19 cellular contexts compared by ENCODE assay signal in the genomic region with DNA sequence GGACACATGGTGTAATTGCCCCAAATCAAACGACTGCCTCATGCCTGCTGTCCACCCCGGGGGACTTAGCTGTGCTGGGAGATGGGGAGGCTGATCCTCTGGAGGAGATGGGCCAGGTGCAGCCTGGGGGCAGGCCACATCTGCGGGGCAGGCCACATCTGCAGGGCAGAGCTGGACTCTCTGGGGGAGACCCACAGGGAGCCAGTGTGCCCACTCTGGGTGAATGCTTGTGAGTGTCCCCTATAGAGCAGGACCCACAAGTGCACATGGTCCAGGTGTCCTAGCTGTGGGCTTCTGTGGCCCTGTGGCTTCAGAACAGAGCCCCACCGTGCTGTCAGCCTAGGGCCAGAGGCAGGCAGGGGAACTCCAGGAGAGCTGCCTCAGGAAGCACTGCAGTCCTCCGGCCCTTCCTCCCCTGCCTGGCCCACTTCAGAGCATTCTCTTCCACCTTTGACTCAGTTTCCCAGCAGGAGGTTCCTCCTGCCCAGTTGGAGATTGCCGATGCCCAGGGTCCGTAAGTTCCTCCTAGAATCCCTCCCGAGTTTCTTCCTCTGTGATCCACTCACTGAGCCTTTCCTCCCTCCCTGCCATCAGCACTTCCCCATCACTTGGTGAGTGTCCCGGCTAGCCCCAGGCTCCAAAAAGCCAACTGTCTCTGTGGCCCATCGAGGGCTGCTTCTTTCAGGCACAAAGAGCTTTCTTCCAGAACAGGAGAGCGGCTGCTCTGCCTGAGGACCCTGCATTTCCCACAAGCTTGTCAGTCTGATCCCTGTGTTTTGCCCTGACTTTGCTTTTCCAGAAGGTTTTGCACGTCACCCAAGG. TPM values are rescaled to one million over a fixed set of nuclear protein-coding genes. Genes with fewer than 3 reads are reported as not detected.
"Had no signal": no experiment of that assay in that cellular context is flagged by ENCODE, and none has a peak within 500 bp of the region (broad histone marks: within the 10 kb centered on the region; RNA-seq: fewer than 3 reads in every experiment).

No MANE protein-coding gene starts in this region.

- H3K4me1 Mint-ChIP-seq: activated CD4-positive, alpha-beta memory T cell treated with anti-CD3 and anti-CD28 coated beads, Interleukin-2, amount 10 ng/mL, durations not matched to agents 7 days and 5 days; activated CD4-positive, alpha-beta T cell treated with anti-CD3 and anti-CD28 coated beads for 36 hours; immature natural killer cell; T-helper 17 cell had no signal

- H3K36me3 ChIP-seq: brain microvascular endothelial cell, neutrophil had no signal

- H3K36me3 Mint-ChIP-seq: immature natural killer cell had no signal

- H3K9me3 Mint-ChIP-seq: activated CD4-positive, alpha-beta memory T cell treated with anti-CD3 and anti-CD28 coated beads, Interleukin-2, amount 10 ng/mL, durations not matched to agents 7 days and 5 days; activated T-helper 1 cell treated with anti-CD3 and anti-CD28 coated beads, Interleukin-12 subunit alpha, Interleukin-12 subunit beta, Interleukin-2, Interleukin-4 antibody, amounts not matched to agents 30 ng/mL and 10 ng/mL and 1 ng/mL, durations not matched to agents 14 hours and 24 hours and 36 hours; dendritic cell treated with granulocyte-macrophage colony-stimulating factor and Interleukin-4, amounts not matched to agents 40 ng/mL and 50 ng/mL, for 4 days; effector memory CD8-positive, alpha-beta T cell; immature natural killer cell; stimulated activated naive CD8-positive, alpha-beta T cell treated with anti-CD3 and anti-CD28 coated beads, Interleukin-15, Interleukin-2, amounts not matched to agents 100 ng/mL and 50 ng/mL, for 24 hours had no signal

- H3K27ac Mint-ChIP-seq: activated CD4-positive, alpha-beta memory T cell treated with anti-CD3 and anti-CD28 coated beads, Interleukin-2, amount 10 ng/mL, durations not matched to agents 7 days and 5 days; activated CD4-positive, alpha-beta T cell treated with anti-CD3 and anti-CD28 coated beads for 36 hours; activated T-helper 1 cell treated with anti-CD3 and anti-CD28 coated beads, Interleukin-12 subunit alpha, Interleukin-12 subunit beta, Interleukin-2, Interleukin-4 antibody, amounts not matched to agents 30 ng/mL and 10 ng/mL and 1 ng/mL, durations not matched to agents 14 hours and 24 hours and 36 hours; dendritic cell treated with granulocyte-macrophage colony-stimulating factor and Interleukin-4, amounts not matched to agents 40 ng/mL and 50 ng/mL, for 4 days; effector memory CD8-positive, alpha-beta T cell; immature natural killer cell; stimulated activated naive CD8-positive, alpha-beta T cell treated with anti-CD3 and anti-CD28 coated beads, Interleukin-15, Interleukin-2, amounts not matched to agents 100 ng/mL and 50 ng/mL, for 24 hours; T-helper 17 cell had no signal

- H3K4me3 ChIP-seq: testis had no signal

- H3K27me3 Mint-ChIP-seq: activated CD4-positive, alpha-beta memory T cell treated with anti-CD3 and anti-CD28 coated beads, Interleukin-2, amount 10 ng/mL, durations not matched to agents 7 days and 5 days; dendritic cell treated with granulocyte-macrophage colony-stimulating factor and Interleukin-4, amounts not matched to agents 40 ng/mL and 50 ng/mL, for 4 days; stimulated activated naive CD8-positive, alpha-beta T cell treated with anti-CD3 and anti-CD28 coated beads, Interleukin-15, Interleukin-2, amounts not matched to agents 100 ng/mL and 50 ng/mL, for 24 hours had no signal

- H3K9me3 ChIP-seq: neutrophil, testis had no signal

- ATAC-seq: activated CD4-positive, alpha-beta T cell treated with anti-CD3 and anti-CD28 coated beads for 36 hours; effector memory CD8-positive, alpha-beta T cell; left cardiac atrium; T-helper 17 cell had no signal

- DNase-seq: activated CD4-positive, alpha-beta memory T cell treated with anti-CD3 and anti-CD28 coated beads, Interleukin-2, amount 10 ng/mL, durations not matched to agents 7 days and 5 days; activated CD4-positive, alpha-beta T cell treated with anti-CD3 and anti-CD28 coated beads for 36 hours; activated naive CD4-positive, alpha-beta T cell treated with Interleukin-2 at 50 U/mL for 16 hours; anterior cingulate cortex; brain microvascular endothelial cell; cerebellar nuclear complex; effector memory CD8-positive, alpha-beta T cell; immature natural killer cell; left cardiac atrium; stimulated activated CD4-positive, alpha-beta T cell treated with anti-CD3 and anti-CD28 coated beads, Interleukin-15, amount 100 ng/mL, for 24 hours; stimulated activated CD4-positive, alpha-beta T cell treated with anti-CD3 and anti-CD28 coated beads, Interleukin-4, amount 100 ng/mL, for 1 hour; T-helper 17 cell; testis had no signal

- H3K27ac ChIP-seq: brain microvascular endothelial cell, epithelial cell of prostate, neutrophil, testis had no signal

- H3K27me3 ChIP-seq: brain microvascular endothelial cell, neutrophil, testis had no signal

- H3K4me3 Mint-ChIP-seq: activated CD4-positive, alpha-beta memory T cell treated with anti-CD3 and anti-CD28 coated beads, Interleukin-2, amount 10 ng/mL, durations not matched to agents 7 days and 5 days; activated CD4-positive, alpha-beta T cell treated with anti-CD3 and anti-CD28 coated beads for 36 hours; activated T-helper 1 cell treated with anti-CD3 and anti-CD28 coated beads, Interleukin-12 subunit alpha, Interleukin-12 subunit beta, Interleukin-2, Interleukin-4 antibody, amounts not matched to agents 30 ng/mL and 10 ng/mL and 1 ng/mL, durations not matched to agents 14 hours and 24 hours and 36 hours; dendritic cell treated with granulocyte-macrophage colony-stimulating factor and Interleukin-4, amounts not matched to agents 40 ng/mL and 50 ng/mL, for 4 days; effector memory CD8-positive, alpha-beta T cell; immature natural killer cell; stimulated activated naive CD8-positive, alpha-beta T cell treated with anti-CD3 and anti-CD28 coated beads, Interleukin-15, Interleukin-2, amounts not matched to agents 100 ng/mL and 50 ng/mL, for 24 hours; T-helper 17 cell had no signal

- H3K4me1 ChIP-seq: testis had no signal

RNA-seq across cellular contexts. Expression of gene ADCYAP1R1, which starts 50.3 kb away (rescaled TPM):
- total RNA-seq: activated CD4-positive, alpha-beta memory T cell treated with anti-CD3 and anti-CD28 coated beads, Interleukin-2, amount 10 ng/mL, durations not matched to agents 7 days and 5 days; activated CD4-positive, alpha-beta T cell treated with anti-CD3 and anti-CD28 coated beads for 36 hours; activated T-helper 1 cell treated with anti-CD3 and anti-CD28 coated beads, Interleukin-12 subunit alpha, Interleukin-12 subunit beta, Interleukin-2, Interleukin-4 antibody, amounts not matched to agents 30 ng/mL and 10 ng/mL and 1 ng/mL, durations not matched to agents 14 hours and 24 hours and 36 hours; lung microvascular endothelial cell; T-helper 17 cell had no signal
